In the genomic region with DNA sequence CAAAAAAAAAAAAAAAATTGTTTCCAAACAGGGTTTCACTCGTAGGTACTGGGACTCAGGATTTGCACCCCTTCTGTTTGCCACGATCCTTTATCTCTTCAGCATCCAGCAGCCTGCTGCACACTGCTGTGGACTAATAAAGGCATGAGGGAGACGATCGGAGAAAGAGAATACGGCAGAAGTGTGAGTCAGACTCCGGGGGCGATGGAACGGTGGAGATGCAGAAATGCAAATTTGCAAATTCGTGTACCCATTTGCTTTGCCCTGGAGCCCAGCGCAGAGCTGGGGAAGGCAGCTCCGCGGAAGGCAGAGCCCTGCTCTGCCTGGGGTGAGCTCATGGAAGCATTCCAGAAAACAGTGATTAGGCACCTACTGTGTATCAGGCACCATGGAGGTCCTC, we compare ENCODE assay signal across 15 cellular contexts.
DNase-seq lines count a peak whose midpoint lies in the region; ATAC-seq and TF ChIP-seq lines count a peak whose summit lies in the region.
"Had no signal": no experiment of that assay in that cellular context is flagged by ENCODE, and none has a peak within 500 bp of the region (broad histone marks: within the 10 kb centered on the region; RNA-seq: fewer than 3 reads in every experiment).

No MANE protein-coding gene starts in this region.

- TF ChIP-seq POLR2A in gastroesophageal sphincter (IDR thresholded peaks at IDR 0.05) = no peak

- peaks cover 4% of the 10 kb centered on the region for H3K27me3 ChIP-seq in gastroesophageal sphincter

- H3K4me1 ChIP-seq in HEK293 (ENCODE audit: control insufficient read depth, insufficient read depth, low read length) (no peaks in the 10 kb centered on the region), gastroesophageal sphincter (no peaks in the 10 kb centered on the region)
- H3K4me1 ChIP-seq: A549 had no signal

- H3K36me3 ChIP-seq in HEK293 (ENCODE audit: control insufficient read depth in 2 of 2, insufficient read depth in 1 of 2, low read length in 2 of 2) (no peaks in the 10 kb centered on the region), gastroesophageal sphincter (no peaks in the 10 kb centered on the region)

- TF ChIP-seq CTCF in HEK293 (tag by site-specific recombination; IDR thresholded peaks at IDR 0.05) (no peak), gastroesophageal sphincter (IDR thresholded peaks at IDR 0.05) (no peak)

- H3K9me3 ChIP-seq in HEK293 (ENCODE audit: control insufficient read depth, insufficient read depth, low read depth, low read length) (no peaks in the 10 kb centered on the region), gastroesophageal sphincter (peaks cover 0 to 16% (median 0%) of the 10 kb centered on the region in 3 donors)

- POLR2A ChIA-PET in HEK293 (lab: Yijun Ruan, JAX) = no interaction called here

- H3K4me3 ChIP-seq in HEK293 (ENCODE audit: low read depth, low read length) (no peak overlapping the region), gastroesophageal sphincter (no peak overlapping the region)
- H3K4me3 ChIP-seq: A549 had no signal

- DNase-seq in caudate nucleus (lab: John Stamatoyannopoulos, UW) (peak in 43 of 61 donors; percentile 0 to 79 (median 28)), middle frontal gyrus (ENCODE audit: extremely low spot score, low spot score) (peak; percentile 7), putamen (ENCODE audit: low spot score) (peak; percentile 63), NCI-H2171 (lab: John Stamatoyannopoulos, UW) (no peak), NCI-H345 (lab: John Stamatoyannopoulos, UW) (no peak)
- DNase-seq: CD8-positive, alpha-beta T cell; COR-L47; DMS153; DMS79 treated with DMSO at 0.1 percent for 48 hours; EL; GOT3; HCEC 1CT had no signal

- TF ChIP-seq EP300 in gastroesophageal sphincter (IDR thresholded peaks at IDR 0.05) = no peak

- CTCF ChIA-PET in HEK293 (lab: Yijun Ruan, JAX) = no interaction called here

- no peak for ATAC-seq in gastroesophageal sphincter
- ATAC-seq: CD8-positive, alpha-beta T cell had no signal

- H3K27ac ChIP-seq in HEK293 (ENCODE audit: extremely low read depth, low read depth, low read length) = no peak overlapping the region
- H3K27ac ChIP-seq in caudate nucleus (ENCODE audit: low read depth, low read length) = no peak overlapping the region
- no peak overlapping the region for H3K27ac ChIP-seq in gastroesophageal sphincter

- 83 to 89% methylated on average over 3 to 12 of the region's 12 CpGs for WGBS in gastroesophageal sphincter (ENCODE audit: low coverage in 1 of 2), 2 donors

TF ChIP-seq in HEK293, 187 proteins besides CTCF, POLR2A, EP300 and RAD21:
- TF ChIP-seq ZNF19 (tag by site-specific recombination; IDR thresholded peaks at IDR 0.05; ENCODE audit: low read depth) (no peak), ZBTB17 (tag by site-specific recombination; IDR thresholded peaks at IDR 0.05) (0 out of 2 replicates have a peak, but pooled peaks have one; percentile 14)

Comparison
In these comparisons a context has a peak if more than half of its experiments do, and no peak if none do; other contexts are left out.
1. DNase-seq: peak in caudate nucleus (43 of 61), middle frontal gyrus (single experiment) and putamen (single experiment); none in NCI-H2171 (single experiment) and NCI-H345 (single experiment).